In genomic region chr21:16082038-16082816, GRCh38 we compare ENCODE assay signal across 8 cellular contexts.
DNase-seq lines count a peak whose midpoint lies in the region; ATAC-seq and TF ChIP-seq lines count a peak whose summit lies in the region.

No MANE protein-coding gene starts in this region.

- TF ChIP-seq CTCF in 22Rv1 (IDR thresholded peaks at IDR 0.05) (peak; percentile 74), GM20000 (IDR thresholded peaks at IDR 0.05; ENCODE audit: extremely low read depth, missing control alignments) (no peak)

- H3K27ac ChIP-seq in 22Rv1: peak overlapping the region; percentile 82; the same call in 1 of the 2 replicates
- H3K27ac ChIP-seq in substantia nigra (ENCODE audit: low read depth, low read length, poor library complexity, severe bottlenecking): peak overlapping the region; percentile 70

- ATAC-seq in GM19463 (IDR thresholded peaks at IDR 0.05; ENCODE audit: unreplicated experiment): peak; percentile 47

- DNase-seq in RKO (ENCODE audit: low spot score) (peak; percentile 48), foreskin melanocyte (peak; percentile 22), substantia nigra (lab: John Stamatoyannopoulos, UW) (no peak), NCI-H510A (lab: John Stamatoyannopoulos, UW) (no peak), GM20000 (ENCODE audit: low spot score) (no peak), GOT3 (lab: John Stamatoyannopoulos, UW) (no peak)

Comparison
In these comparisons a context has a peak if more than half of its experiments do, and no peak if none do; other contexts are left out.
1. DNase-seq: peak in RKO (single experiment) and foreskin melanocyte (single experiment); none in substantia nigra (0 of 49), NCI-H510A (single experiment), GM20000 (single experiment) and GOT3 (single experiment).